ENCODE assay signal across 1 cellular context in genomic region chr5:62720036-62720441, GRCh38.
TF ChIP-seq lines count a peak whose summit lies in the region.

No MANE protein-coding gene starts in this region.

TF ChIP-seq in HepG2, 621 proteins besides CTCF, POLR2A, EP300 and RAD21 (continued from another document and continues in another):
- TF ChIP-seq SNAPC4 (CRISPR knock-in tag; IDR thresholded peaks at IDR 0.05) (no peak), ZNF574 (CRISPR knock-in tag; IDR thresholded peaks at IDR 0.05) (0 out of 2 replicates have a peak, but pooled peaks have one; percentile 27), RNF219 (CRISPR knock-in tag; IDR thresholded peaks at IDR 0.05) (no peak), PHF20 (CRISPR knock-in tag; IDR thresholded peaks at IDR 0.05) (no peak), HES4 (CRISPR knock-in tag; IDR thresholded peaks at IDR 0.05; ENCODE audit: borderline replicate concordance) (no peak), HNRNPUL1 (IDR thresholded peaks at IDR 0.05; ENCODE audit: low read depth, low read length) (no peak), MXD4 (CRISPR knock-in tag; IDR thresholded peaks at IDR 0.05) (peak; percentile 37; the same call in 1 of the 2 replicates), HMGXB4 (CRISPR knock-in tag; IDR thresholded peaks at IDR 0.05; ENCODE audit: borderline replicate concordance in 1 of 2, low read depth in 1 of 2) (peak in 1 of 2 experiments; percentile 60; a peak in 1 of 4 replicates), ZBTB43 (CRISPR knock-in tag; conservative IDR thresholded peaks at IDR 0.05) (no peak), ZNF556 (CRISPR knock-in tag; IDR thresholded peaks at IDR 0.05; ENCODE audit: borderline replicate concordance) (no peak), BHLHE40 (IDR thresholded peaks at IDR 0.05; ENCODE audit: low read length) (peak; percentile 50; the same call in 1 of the 2 replicates), TFDP1 (CRISPR knock-in tag; IDR thresholded peaks at IDR 0.05; ENCODE audit: borderline replicate concordance) (peak; percentile 58; the same call in 1 of the 2 replicates), ZUFSP (CRISPR knock-in tag; IDR thresholded peaks at IDR 0.05; ENCODE audit: borderline replicate concordance) (no peak), JDP2 (CRISPR knock-in tag; IDR thresholded peaks at IDR 0.05; ENCODE audit: borderline replicate concordance) (no peak), ZNF850 (CRISPR knock-in tag; conservative IDR thresholded peaks at IDR 0.05) (no peak), ZFY (CRISPR knock-in tag; IDR thresholded peaks at IDR 0.05) (no peak), ZNF232 (CRISPR knock-in tag; IDR thresholded peaks at IDR 0.05; ENCODE audit: borderline replicate concordance) (no peak), ZNF501 (CRISPR knock-in tag; IDR thresholded peaks at IDR 0.05) (0 out of 2 replicates have a peak, but pooled peaks have one; percentile 15), STAG1 (CRISPR knock-in tag; IDR thresholded peaks at IDR 0.05) (peak; percentile 57), ARNTL (CRISPR knock-in tag; IDR thresholded peaks at IDR 0.05) (no peak), TERF1 (CRISPR knock-in tag; IDR thresholded peaks at IDR 0.05) (no peak), MAX (IDR thresholded peaks at IDR 0.05) (peak; percentile 88), SIN3A (IDR thresholded peaks at IDR 0.05; ENCODE audit: borderline replicate concordance, low read depth, low read length) (no peak), HDAC1 (CRISPR knock-in tag; IDR thresholded peaks at IDR 0.05) (no peak), PRDM4 (CRISPR knock-in tag; IDR thresholded peaks at IDR 0.05; ENCODE audit: borderline replicate concordance) (no peak), NCOA1 (CRISPR knock-in tag; IDR thresholded peaks at IDR 0.05) (no peak), ATF7-NPFF (CRISPR knock-in tag; IDR thresholded peaks at IDR 0.05; ENCODE audit: low read depth) (no peak), MED1 (CRISPR knock-in tag; IDR thresholded peaks at IDR 0.05) (no peak), PPARG (CRISPR knock-in tag; conservative IDR thresholded peaks at IDR 0.05) (no peak), THAP7 (CRISPR knock-in tag; IDR thresholded peaks at IDR 0.05) (no peak), SUZ12 (IDR thresholded peaks at IDR 0.05; ENCODE audit: low read depth, low read length) (no peak), TMF1 (CRISPR knock-in tag; IDR thresholded peaks at IDR 0.05; ENCODE audit: low read depth) (no peak)
